In genomic region chr12:69821441-69822204, GRCh38 we compare ENCODE assay signal across 12 cellular contexts. TPM values are rescaled to one million over a fixed set of nuclear protein-coding genes. Genes with fewer than 3 reads are reported as not detected.
A peak's percentile ranks its signal among the peaks of the same experiment; 100 is the strongest.
DNase-seq lines count a peak whose midpoint lies in the region; TF ChIP-seq lines count a peak whose summit lies in the region.
"Had no signal": no experiment of that assay in that cellular context is flagged by ENCODE, and none has a peak within 500 bp of the region (broad histone marks: within the 10 kb centered on the region; RNA-seq: fewer than 3 reads in every experiment).

No MANE protein-coding gene starts in this region.

- no peak overlapping the region for H3K27ac ChIP-seq in CD8-positive, alpha-beta memory T cell (ENCODE audit: low read depth, low read length)

- no peaks in the 10 kb centered on the region for H3K9me3 Mint-ChIP-seq in CD8-positive, alpha-beta memory T cell
- H3K9me3 Mint-ChIP-seq: T-helper 1 cell treated with Interleukin-12 subunit alpha and Interleukin-12 subunit beta and Interleukin-4 antibody, amounts not matched to agents 30 μg/mL and 1 μg/mL, for 36 hours had no signal

- no peak overlapping the region for H3K27ac Mint-ChIP-seq in CD8-positive, alpha-beta memory T cell
- H3K27ac Mint-ChIP-seq: activated naive CD4-positive, alpha-beta T cell treated with anti-CD3 and anti-CD28 coated beads for 36 hours; T-helper 1 cell treated with Interleukin-12 subunit alpha and Interleukin-12 subunit beta and Interleukin-4 antibody, amounts not matched to agents 30 μg/mL and 1 μg/mL, for 36 hours had no signal

- H3K27me3 Mint-ChIP-seq in CD8-positive, alpha-beta memory T cell = peaks cover 3 to 16% of the 10 kb centered on the region in 2 donors

- no peak overlapping the region for H3K4me3 ChIP-seq in choroid plexus epithelial cell (ENCODE audit: low read depth, low read length)
- no peak overlapping the region for H3K4me3 ChIP-seq in CD8-positive, alpha-beta memory T cell (ENCODE audit: low read length)

- CTCF ChIA-PET in CD8-positive, alpha-beta memory T cell (lab: Charles Lee) = no interaction called here
- CTCF ChIA-PET in GM10248 (lab: Yijun Ruan, JAX) = interaction anchor here (0.7 kb wide), 1 partner anchor 8 kb away, joined by 3 read pairs; no protein-coding TSS in a partner anchor

- H3K27me3 ChIP-seq in CD8-positive, alpha-beta memory T cell (ENCODE audit: insufficient read depth, low read length, poor library complexity, severe bottlenecking) = no peaks in the 10 kb centered on the region

- H3K4me3 Mint-ChIP-seq in CD8-positive, alpha-beta memory T cell = no peak overlapping the region
- H3K4me3 Mint-ChIP-seq: activated naive CD4-positive, alpha-beta T cell treated with anti-CD3 and anti-CD28 coated beads for 36 hours; T-helper 1 cell treated with Interleukin-12 subunit alpha and Interleukin-12 subunit beta and Interleukin-4 antibody, amounts not matched to agents 30 μg/mL and 1 μg/mL, for 36 hours had no signal

- H3K4me1 Mint-ChIP-seq in CD8-positive, alpha-beta memory T cell = no peaks in the 10 kb centered on the region

- DNase-seq in EL (peak; percentile 86), NCI-H226 (peak; percentile 77), choroid plexus epithelial cell (ENCODE audit: low read depth) (peak; percentile 93), myocyte (ENCODE audit: low read depth) (peak; percentile 65), GM10248 (ENCODE audit: extremely low spot score) (no peak), UCSD-AML1 (lab: John Stamatoyannopoulos, UW; ENCODE audit: unreplicated experiment) (no peak), NCI-H526 (lab: John Stamatoyannopoulos, UW) (no peak)
- DNase-seq in CD8-positive, alpha-beta memory T cell = no peak
- DNase-seq: activated naive CD4-positive, alpha-beta T cell treated with anti-CD3 and anti-CD28 coated beads for 36 hours; stimulated activated CD4-positive, alpha-beta T cell treated with anti-CD3 and anti-CD28 coated beads, Interleukin-12 subunit alpha, Interleukin-12 subunit beta, amount 100 ng/mL, for 4 hours had no signal

- H3K9me3 ChIP-seq in CD8-positive, alpha-beta memory T cell (ENCODE audit: low read length) = no peaks in the 10 kb centered on the region

- no peaks in the 10 kb centered on the region for H3K36me3 ChIP-seq in CD8-positive, alpha-beta memory T cell (ENCODE audit: insufficient read depth, low read length)

- peaks cover under 1 to 3% (median 2%) of the 10 kb centered on the region in 3 donors for H3K36me3 Mint-ChIP-seq in CD8-positive, alpha-beta memory T cell

- TF ChIP-seq CTCF in choroid plexus epithelial cell (conservative IDR thresholded peaks at IDR 0.05; ENCODE audit: low read depth, low read length) = no peak
- no peak for TF ChIP-seq CTCF in GM10248 (IDR thresholded peaks at IDR 0.05; ENCODE audit: control extremely low read depth, extremely low read depth, low read depth, missing control alignments)

- no peaks in the 10 kb centered on the region for H3K4me1 ChIP-seq in CD8-positive, alpha-beta memory T cell (ENCODE audit: insufficient read depth, low read length)

- POLR2A ChIA-PET in CD8-positive, alpha-beta memory T cell (lab: Charles Lee) = no interaction called here
- POLR2A ChIA-PET in GM10248 (lab: Yijun Ruan, JAX) = no interaction called here

RNA-seq across cellular contexts. Expression of gene MYRFL, which starts 3.4 kb away (rescaled TPM):
- 0.03 and 0.21 TPM in 2 replicates for total RNA-seq in myocyte
- polyA plus RNA-seq in myocyte (2012) = 0.09 TPM
- not detected for total RNA-seq in CD8-positive, alpha-beta memory T cell
- not detected for polyA plus RNA-seq in CD8-positive, alpha-beta memory T cell
- total RNA-seq: activated naive CD4-positive, alpha-beta T cell treated with anti-CD3 and anti-CD28 coated beads for 36 hours had no signal
- polyA plus RNA-seq: urinary bladder had no signal

Comparison
In these comparisons a context has a peak if more than half of its experiments do, and no peak if none do; other contexts are left out.
1. DNase-seq: peak in EL (single experiment), NCI-H226 (single experiment), choroid plexus epithelial cell (single experiment) and myocyte (single experiment); none in CD8-positive, alpha-beta memory T cell (0 of 5), GM10248 (single experiment), UCSD-AML1 (single experiment) and NCI-H526 (0 of 2).